ENCODE assay signal across 8 cellular contexts in the genomic region with DNA sequence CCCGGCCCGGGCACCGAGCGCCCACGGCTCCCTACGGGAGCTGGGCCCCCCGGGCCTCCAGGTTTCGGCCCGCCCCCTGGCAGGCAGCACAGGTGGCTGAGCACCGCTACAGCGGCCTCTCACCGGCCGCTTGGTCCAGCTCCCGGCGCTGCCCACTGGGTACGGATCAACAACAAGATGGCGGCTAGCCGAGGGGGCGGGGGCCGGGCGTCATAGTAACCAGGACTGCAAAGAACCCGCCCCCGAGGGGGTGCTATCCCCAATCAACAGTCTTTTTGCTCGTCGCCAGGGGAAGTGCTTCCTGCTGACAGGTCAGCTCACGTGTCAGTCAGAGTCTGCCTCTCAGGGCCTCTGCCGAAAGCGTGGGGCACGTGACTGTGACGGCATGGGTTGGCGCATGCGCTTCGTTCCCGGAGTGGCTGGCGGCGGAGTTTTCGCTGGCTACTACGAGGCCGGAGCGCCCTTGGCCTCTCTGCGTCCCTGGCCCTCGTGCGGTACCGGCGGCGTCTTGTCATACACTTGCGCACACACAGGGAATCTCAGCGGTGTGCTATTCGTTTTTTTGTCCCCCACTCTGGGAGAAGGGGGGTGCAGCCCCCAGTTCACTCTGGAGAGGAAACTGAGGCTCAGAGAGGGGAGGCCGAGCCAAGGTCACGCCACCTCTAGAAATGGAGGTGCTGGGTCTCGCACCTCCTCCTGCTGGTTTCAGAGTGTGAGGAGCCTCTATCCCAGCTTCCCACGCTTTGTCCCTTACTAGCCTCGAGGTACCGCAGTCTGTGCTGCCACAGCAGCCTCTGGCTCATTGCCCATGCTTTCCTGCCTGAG. TPM values are rescaled to one million over a fixed set of nuclear protein-coding genes. Genes with fewer than 3 reads are reported as not detected.
A peak's percentile ranks its signal among the peaks of the same experiment; 100 is the strongest.
DNase-seq lines count a peak whose midpoint lies in the region; ATAC-seq and TF ChIP-seq lines count a peak whose summit lies in the region.

A gene (minus strand): TSS at position 186 of the 825 bp plus-strand sequence. CDS start 38,502 bp downstream, outside the sequence.

- peaks cover 4% of the 10 kb centered on the region for H3K27me3 Mint-ChIP-seq in T-helper 1 cell treated with Interleukin-12 subunit alpha and Interleukin-12 subunit beta and Interleukin-4 antibody, amounts not matched to agents 30 μg/mL and 1 μg/mL, for 36 hours (ENCODE audit: low read depth)

- H3K4me1 Mint-ChIP-seq in T-helper 1 cell treated with Interleukin-12 subunit alpha and Interleukin-12 subunit beta and Interleukin-4 antibody, amounts not matched to agents 30 μg/mL and 1 μg/mL, for 36 hours (ENCODE audit: low read depth) = peaks cover 19% of the 10 kb centered on the region

- DNase-seq in GM13977 (ENCODE audit: low spot score) (peak; percentile 100), NCI-H1694 (lab: John Stamatoyannopoulos, UW) (peak; percentile 85), amniotic stem cell (lab: John Stamatoyannopoulos, UW) (peak; percentile 99), left cardiac atrium (peak; percentile 100), posterior vena cava (ENCODE audit: low spot score) (peak; percentile 100), upper lobe of right lung (peak; percentile 100)

- H3K27ac ChIP-seq in upper lobe of right lung = peak within 1 kb of the TSS; percentile 86

- ATAC-seq in HG02884 (IDR thresholded peaks at IDR 0.05; ENCODE audit: unreplicated experiment) = peak; percentile 92
- ATAC-seq in left cardiac atrium = peak; percentile 100
- ATAC-seq in upper lobe of right lung = peak; percentile 99

- H3K36me3 ChIP-seq in upper lobe of right lung = peaks cover under 1% of the 10 kb centered on the region

- no peaks in the 10 kb centered on the region for H3K9me3 Mint-ChIP-seq in T-helper 1 cell treated with Interleukin-12 subunit alpha and Interleukin-12 subunit beta and Interleukin-4 antibody, amounts not matched to agents 30 μg/mL and 1 μg/mL, for 36 hours

- in situ Hi-C loops in GM13977 (cut with MboI; ENCODE audit: low pct_unique_long_range_greater_than_20kb, low sequenced_read_pairs, unreplicated experiment) = no loop called here

- H3K4me3 ChIP-seq in upper lobe of right lung = peak within 1 kb of the TSS; percentile 72

- peak within 1 kb of the TSS; percentile 95 for H3K27ac Mint-ChIP-seq in T-helper 1 cell treated with Interleukin-12 subunit alpha and Interleukin-12 subunit beta and Interleukin-4 antibody, amounts not matched to agents 30 μg/mL and 1 μg/mL, for 36 hours

- TF ChIP-seq CTCF in GM13977 (IDR thresholded peaks at IDR 0.05; ENCODE audit: extremely low read depth, insufficient read depth, missing control alignments) (no peak), upper lobe of right lung (IDR thresholded peaks at IDR 0.05) (peak; percentile 10)

- H3K4me1 ChIP-seq in upper lobe of right lung = peaks cover 33% of the 10 kb centered on the region

- intact Hi-C loops in left cardiac atrium (cut with DNase I) = no loop called here
- intact Hi-C loops in posterior vena cava (cut with DNase I) = no loop called here
- intact Hi-C loops in upper lobe of right lung (cut with DNase I) = no loop called here

- H3K4me3 Mint-ChIP-seq in T-helper 1 cell treated with Interleukin-12 subunit alpha and Interleukin-12 subunit beta and Interleukin-4 antibody, amounts not matched to agents 30 μg/mL and 1 μg/mL, for 36 hours = peak within 1 kb of the TSS; percentile 88

- no peaks in the 10 kb centered on the region for H3K27me3 ChIP-seq in upper lobe of right lung

- peaks cover 11% of the 10 kb centered on the region for H3K36me3 Mint-ChIP-seq in T-helper 1 cell treated with Interleukin-12 subunit alpha and Interleukin-12 subunit beta and Interleukin-4 antibody, amounts not matched to agents 30 μg/mL and 1 μg/mL, for 36 hours (ENCODE audit: low read depth)

- H3K9me3 ChIP-seq in upper lobe of right lung = no peaks in the 10 kb centered on the region

RNA-seq across cellular contexts. Expression of the gene that starts here (rescaled TPM):
- total RNA-seq in left cardiac atrium = 10 to 100 TPM; 22.3 to 22.4 TPM
- 10 to 100 TPM; 31.5 to 33.3 TPM for total RNA-seq in posterior vena cava
- 39.5 TPM for total RNA-seq in upper lobe of right lung

Comparison
In these comparisons a context has a peak if more than half of its experiments do, and no peak if none do; other contexts are left out.
1. Peak in every context shown above with its lines: DNase-seq, ATAC-seq, H3K4me3 ChIP-seq and H3K27ac ChIP-seq.